ENCODE assay signal across 20 cellular contexts in the genomic region with DNA sequence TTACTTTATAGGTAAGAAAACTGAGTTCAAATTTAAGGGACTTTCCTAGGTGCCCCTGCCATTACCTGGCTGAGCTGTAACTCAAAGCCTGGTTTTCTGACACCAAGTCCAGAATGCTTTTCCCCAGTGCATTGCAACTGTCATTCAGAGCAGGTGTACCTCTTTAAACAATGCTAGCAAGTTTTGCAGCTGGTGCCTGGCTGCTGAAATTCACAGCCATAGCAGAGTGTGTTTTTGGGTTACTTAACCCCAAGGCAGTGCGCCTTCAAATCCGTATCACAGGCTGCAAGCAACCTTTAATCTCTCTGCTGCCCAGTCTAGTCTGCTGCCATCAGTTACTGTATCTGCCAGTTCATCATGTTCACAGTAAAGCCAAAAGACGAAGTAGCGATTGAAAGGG.
"Had no signal": no experiment of that assay in that cellular context is flagged by ENCODE, and none has a peak within 500 bp of the region (broad histone marks: within the 10 kb centered on the region; RNA-seq: fewer than 3 reads in every experiment).

No MANE protein-coding gene starts in this region.

- H3K9me3 ChIP-seq: SK-N-SH had no signal

- DNase-seq: KBM-7, MV-4-11, NCI-H1048, NCI-H1105, NCI-H1436 treated with DMSO at 0.1 percent for 48 hours, NCI-H1694, NCI-H187 treated with DMSO at 0.1 percent for 48 hours, NCI-H2029 treated with DMSO at 0.1 percent for 48 hours, NCI-H2171, NCI-H226, NCI-H446 treated with DMSO at 0.1 percent for 48 hours, NCI-H510A treated with DMSO at 0.1 percent for 48 hours, NCI-H526, NCI-H82, Right ventricle myocardium superior, RPMI8226, SK-N-SH, SW 1271, T-helper 1 cell had no signal

- FAIRE-seq: RCC 7860 had no signal
